19 cellular contexts compared by ENCODE assay signal in the genomic region with DNA sequence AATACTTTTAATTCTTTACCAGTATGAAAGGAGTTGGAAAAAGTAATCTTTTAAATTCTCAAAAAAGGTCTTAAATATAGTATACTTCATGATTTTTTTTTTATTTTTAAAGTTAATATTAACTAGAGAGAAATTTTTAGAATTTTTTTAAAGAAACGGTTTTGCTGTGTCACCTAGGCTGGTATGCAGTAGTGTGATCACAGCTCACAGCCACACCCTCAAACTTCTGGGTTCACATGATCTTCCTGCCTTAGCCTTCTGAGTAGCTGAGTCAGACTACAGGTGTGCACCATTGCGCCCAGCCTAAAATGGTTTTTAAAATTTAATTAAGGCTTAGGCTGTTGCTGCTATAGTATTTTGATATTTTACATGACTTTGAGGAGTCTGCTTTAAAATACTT. TPM values are rescaled to one million over a fixed set of nuclear protein-coding genes. Genes with fewer than 3 reads are reported as not detected.
A peak's percentile ranks its signal among the peaks of the same experiment; 100 is the strongest.
DNase-seq lines count a peak whose midpoint lies in the region; ATAC-seq, FAIRE-seq and TF ChIP-seq lines count a peak whose summit lies in the region.
"Had no signal": no experiment of that assay in that cellular context is flagged by ENCODE, and none has a peak within 500 bp of the region (broad histone marks: within the 10 kb centered on the region; RNA-seq: fewer than 3 reads in every experiment).

No MANE protein-coding gene starts in this region.

- H3K9me3 ChIP-seq in astrocyte (ENCODE audit: insufficient read depth, low read depth, low read length): no peaks in the 10 kb centered on the region
- H3K9me3 ChIP-seq: esophagus squamous epithelium, neutrophil had no signal

- peaks cover 2% of the 10 kb centered on the region for H3K36me3 Mint-ChIP-seq in astrocyte (ENCODE audit: low read depth, unreplicated experiment)
- H3K36me3 Mint-ChIP-seq: CD8-positive, alpha-beta memory T cell had no signal

- no peaks in the 10 kb centered on the region for H4K20me1 ChIP-seq in astrocyte (ENCODE audit: insufficient read depth, low read length)

- no peak overlapping the region for H3K9ac ChIP-seq in astrocyte (ENCODE audit: low read length)

- peaks cover 10% of the 10 kb centered on the region for H3K9me3 Mint-ChIP-seq in astrocyte (ENCODE audit: unreplicated experiment)
- peaks cover 5 to 6% of the 10 kb centered on the region in 2 donors for H3K9me3 Mint-ChIP-seq in stimulated activated naive CD8-positive, alpha-beta T cell treated with anti-CD3 and anti-CD28 coated beads, Interleukin-15, amount 100 ng/mL, for 72 hours

- DNase-seq in A172 (ENCODE audit: low spot score) (peak; percentile 68), HS-27A (ENCODE audit: low read depth) (peak; percentile 51), astrocyte (ENCODE audit: low read depth) (peak; percentile 10), kidney glomerular epithelial cell (lab: John Stamatoyannopoulos, UW) (peak; percentile 69), NCI-H1694 treated with DMSO at 0.1 percent for 48 hours (lab: John Stamatoyannopoulos, UW) (no peak)
- no peak for DNase-seq in stimulated activated naive CD8-positive, alpha-beta T cell treated with anti-CD3 and anti-CD28 coated beads, Interleukin-15, amount 100 ng/mL, for 72 hours
- DNase-seq: activated CD4-positive, alpha-beta T cell treated with anti-CD3 and anti-CD28 coated beads for 1 hour; activated T-cell treated with anti-CD3 and anti-CD28 coated beads, Interleukin-2, amount 50 U/mL, for 1 hour; CD8-positive, alpha-beta memory T cell; esophagus squamous epithelium; GF-D8; IMR-90; NCI-H1417 had no signal

- peaks cover 10% of the 10 kb centered on the region for H3K4me1 Mint-ChIP-seq in astrocyte (ENCODE audit: low read depth, unreplicated experiment)
- no peaks in the 10 kb centered on the region for H3K4me1 Mint-ChIP-seq in stimulated activated naive CD8-positive, alpha-beta T cell treated with anti-CD3 and anti-CD28 coated beads, Interleukin-15, amount 100 ng/mL, for 72 hours
- H3K4me1 Mint-ChIP-seq: CD8-positive, alpha-beta memory T cell; stimulated activated memory B cell treated with anti-CD40 and anti-IgM and Interleukin-4, amounts not matched to agents 10 μg/mL and 1 μg/mL and 100 μg/mL, for 72 hours had no signal

- ATAC-seq in GM19395 (IDR thresholded peaks at IDR 0.05; ENCODE audit: unreplicated experiment) (no peak), GM21360 (IDR thresholded peaks at IDR 0.05; ENCODE audit: unreplicated experiment) (no peak)
- no peak for ATAC-seq in stimulated activated naive CD8-positive, alpha-beta T cell treated with anti-CD3 and anti-CD28 coated beads, Interleukin-15, amount 100 ng/mL, for 72 hours
- ATAC-seq: stimulated activated memory B cell treated with anti-CD40 and anti-IgM and Interleukin-4, amounts not matched to agents 10 μg/mL and 1 μg/mL and 100 μg/mL, for 72 hours had no signal

- no peak overlapping the region for H3K27ac ChIP-seq in astrocyte (ENCODE audit: low read depth, low read length)
- H3K27ac ChIP-seq: esophagus squamous epithelium, neutrophil had no signal

- no peaks in the 10 kb centered on the region for H3K36me3 ChIP-seq in astrocyte (ENCODE audit: insufficient read depth, low read length)
- H3K36me3 ChIP-seq: esophagus squamous epithelium, neutrophil had no signal

- no peak overlapping the region for H2AFZ ChIP-seq in astrocyte (ENCODE audit: low read depth, low read length)

- FAIRE-seq in astrocyte (lab: Jason Lieb, UNC): no peak
- FAIRE-seq: GM19239 had no signal

- H3K4me3 ChIP-seq in astrocyte (ENCODE audit: insufficient read depth, low read depth, low read length): no peak overlapping the region
- H3K4me3 ChIP-seq: esophagus squamous epithelium had no signal

- no peak overlapping the region for H3K4me3 Mint-ChIP-seq in astrocyte (ENCODE audit: unreplicated experiment)
- H3K4me3 Mint-ChIP-seq in stimulated activated naive CD8-positive, alpha-beta T cell treated with anti-CD3 and anti-CD28 coated beads, Interleukin-15, amount 100 ng/mL, for 72 hours: no peak overlapping the region
- H3K4me3 Mint-ChIP-seq: CD8-positive, alpha-beta memory T cell; stimulated activated memory B cell treated with anti-CD40 and anti-IgM and Interleukin-4, amounts not matched to agents 10 μg/mL and 1 μg/mL and 100 μg/mL, for 72 hours had no signal

- no peaks in the 10 kb centered on the region for H3K79me2 ChIP-seq in astrocyte (ENCODE audit: insufficient read depth, low read length)

- no peaks in the 10 kb centered on the region for H3K27me3 Mint-ChIP-seq in astrocyte (ENCODE audit: low read depth, unreplicated experiment)
- no peaks in the 10 kb centered on the region for H3K27me3 Mint-ChIP-seq in stimulated activated naive CD8-positive, alpha-beta T cell treated with anti-CD3 and anti-CD28 coated beads, Interleukin-15, amount 100 ng/mL, for 72 hours
- H3K27me3 Mint-ChIP-seq: stimulated activated memory B cell treated with anti-CD40 and anti-IgM and Interleukin-4, amounts not matched to agents 10 μg/mL and 1 μg/mL and 100 μg/mL, for 72 hours had no signal

- no peak for TF ChIP-seq CTCF in astrocyte (IDR thresholded peaks at IDR 0.05; ENCODE audit: insufficient read depth, low read depth, low read length)

- H3K4me1 ChIP-seq in astrocyte (ENCODE audit: insufficient read depth, low read length): no peaks in the 10 kb centered on the region
- H3K4me1 ChIP-seq: esophagus squamous epithelium had no signal

- H3K27me3 ChIP-seq in astrocyte (ENCODE audit: insufficient read depth, low read length): no peaks in the 10 kb centered on the region
- H3K27me3 ChIP-seq: esophagus squamous epithelium, neutrophil had no signal

- no peak overlapping the region for H3K27ac Mint-ChIP-seq in astrocyte (ENCODE audit: unreplicated experiment)
- no peak overlapping the region for H3K27ac Mint-ChIP-seq in stimulated activated naive CD8-positive, alpha-beta T cell treated with anti-CD3 and anti-CD28 coated beads, Interleukin-15, amount 100 ng/mL, for 72 hours
- H3K27ac Mint-ChIP-seq: CD8-positive, alpha-beta memory T cell; stimulated activated memory B cell treated with anti-CD40 and anti-IgM and Interleukin-4, amounts not matched to agents 10 μg/mL and 1 μg/mL and 100 μg/mL, for 72 hours had no signal

- H3K4me2 ChIP-seq in astrocyte (ENCODE audit: low read length): no peak overlapping the region

RNA-seq across cellular contexts. Expression of gene TLCD4, which starts 52.4 kb away (rescaled TPM):
- total RNA-seq in A172 (2014; rRNA removed; shearing (Covaris generic)): 14.4 and 15.8 TPM in 2 replicates
- total RNA-seq in astrocyte: 0.99 and 1.8 TPM in 2 replicates
- total RNA-seq: T-helper 1 cell treated with Interleukin-12 subunit alpha and Interleukin-12 subunit beta and Interleukin-4 antibody, amounts not matched to agents 30 ng/mL and 1 ng/mL, for 36 hours had no signal

Comparison
In these comparisons a context has a peak if more than half of its experiments do, and no peak if none do; other contexts are left out.
1. DNase-seq: peak in A172 (single experiment), HS-27A (single experiment), astrocyte (single experiment) and kidney glomerular epithelial cell (single experiment); none in NCI-H1694 treated with DMSO at 0.1 percent for 48 hours (single experiment) and stimulated activated naive CD8-positive, alpha-beta T cell treated with anti-CD3 and anti-CD28 coated beads, Interleukin-15, amount 100 ng/mL, for 72 hours (0 of 2).